Comparison of ENCODE assay signal across 8 cellular contexts in the genomic region with DNA sequence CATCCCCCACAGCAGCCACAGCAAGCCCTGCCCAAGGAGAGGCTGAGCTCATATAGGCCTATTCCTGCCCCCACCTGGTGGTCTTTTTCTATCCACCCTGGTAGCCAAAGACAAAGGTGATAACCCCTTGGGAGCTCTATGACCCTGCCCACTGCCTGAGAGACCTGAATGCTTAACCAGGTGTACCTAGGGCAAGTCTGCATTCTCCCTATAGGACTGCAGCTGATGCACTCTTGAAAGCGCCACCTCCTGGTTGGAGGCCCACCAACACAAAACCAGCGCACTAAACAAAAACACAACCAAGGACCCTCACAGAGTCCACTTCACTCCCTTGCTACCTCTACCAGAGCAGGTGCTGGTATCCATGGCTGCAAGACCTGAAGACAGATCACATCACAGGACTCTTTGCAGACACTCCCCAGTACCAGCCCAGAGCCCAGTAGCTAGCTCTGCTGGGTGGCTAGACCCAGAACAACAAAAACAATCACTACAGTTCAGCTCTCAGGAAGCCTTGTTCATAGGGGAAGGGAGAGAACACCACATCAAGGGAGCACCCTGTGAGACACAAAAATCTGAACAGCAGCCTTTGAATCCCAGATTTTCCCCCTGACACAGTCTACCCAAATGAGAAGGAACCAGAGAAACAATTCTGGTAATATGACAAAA.
DNase-seq lines count a peak whose midpoint lies in the region; ATAC-seq, FAIRE-seq and TF ChIP-seq lines count a peak whose summit lies in the region.
"Not testable (repeated sequence)": the region's sequence is repeated elsewhere in the genome, so short reads cannot be mapped to it uniquely, and the experiment has no call there.

No MANE protein-coding gene starts in this region.

- DNase-seq in DND-41 = peak; percentile 29
- not testable (repeated sequence) for DNase-seq in GM13977 (ENCODE audit: low spot score); GM12878 (ENCODE audit: low read depth, low spot score); HepG2 (ENCODE audit: low spot score); type B pancreatic cell (ENCODE audit: extremely low spot score, unreplicated experiment)
- DNase-seq in NAMALWA (ENCODE audit: low spot score) = peak; percentile 46
- DNase-seq in SK-MEL-5 (ENCODE audit: low read depth, low spot score) = peak; percentile 27
- peak; percentile 39 for DNase-seq in activated CD4-positive, alpha-beta memory T cell treated with anti-CD3 and anti-CD28 coated beads for 36 hours

- H3K79me2 ChIP-seq in DND-41 (ENCODE audit: insufficient read depth, low read length); GM12878 (ENCODE audit: control insufficient read depth, insufficient read depth, low read length); HepG2 (ENCODE audit: insufficient read depth, low read length): not testable (repeated sequence)

- H3K4me3 ChIP-seq in DND-41 (ENCODE audit: low read depth in 1 of 2, low read length in 2 of 2); GM12878; HepG2 (replicated peaks in 1 of 3; ENCODE audit: insufficient read depth in 1 of 3, low read depth in 2 of 3, low read length in 3 of 3): not testable (repeated sequence)

- H3K27me3 Mint-ChIP-seq in activated CD4-positive, alpha-beta memory T cell treated with anti-CD3 and anti-CD28 coated beads for 36 hours; type B pancreatic cell: not testable (repeated sequence)

- CTCF ChIA-PET in activated CD4-positive, alpha-beta memory T cell treated with anti-CD3 and anti-CD28 coated beads for 36 hours (lab: Charles Lee) = interaction anchor here (0.8 to 1.7 kb wide), 7 partner anchors 8 to 78 kb away, joined by 3 to 5 read pairs (median 3); no protein-coding TSS in a partner anchor
- CTCF ChIA-PET in GM12878 (lab: Yijun Ruan, JAX) (interaction anchor here (0.7 to 3.0 kb wide), 15 partner anchors 9 to 89 kb away, joined by 3 to 14 read pairs (median 5); a partner anchor contains a TSS), HepG2 (lab: Yijun Ruan, JAX; ENCODE audit: low intra/inter-chr PET ratio, low total read pairs) (interaction anchor here (1.1 kb wide), 1 partner anchor 130 kb away, joined by 3 read pairs; no protein-coding TSS in a partner anchor)

- not testable (repeated sequence) for H3K4me3 Mint-ChIP-seq in activated CD4-positive, alpha-beta memory T cell treated with anti-CD3 and anti-CD28 coated beads for 36 hours; type B pancreatic cell

- POLR2A ChIA-PET in activated CD4-positive, alpha-beta memory T cell treated with anti-CD3 and anti-CD28 coated beads for 36 hours (lab: Charles Lee) = interaction anchor here (1.1 kb wide), 1 partner anchor 11 kb away, joined by 4 read pairs; no protein-coding TSS in a partner anchor
- POLR2A ChIA-PET in GM12878 (lab: Charles Lee) = interaction anchor here (1.4 kb wide), 1 partner anchor 12 kb away, joined by 3 read pairs; no protein-coding TSS in a partner anchor
- POLR2A ChIA-PET in HepG2 (lab: Yijun Ruan, JAX) = not testable (repeated sequence)

- H3K4me2 ChIP-seq in DND-41 (ENCODE audit: insufficient read depth, low read length); GM12878 (ENCODE audit: control insufficient read depth, insufficient read depth); HepG2 (ENCODE audit: low read depth, low read length): not testable (repeated sequence)

- TF ChIP-seq CTCF in DND-41 (IDR thresholded peaks at IDR 0.05; ENCODE audit: borderline replicate concordance, extremely low read depth, low read length, poor library complexity, severe bottlenecking) (peak; percentile 46), GM13977 (IDR thresholded peaks at IDR 0.05; ENCODE audit: extremely low read depth, insufficient read depth, missing control alignments) (peak; percentile 41), GM12878 (IDR thresholded peaks at IDR 0.05 in 2 of 3, conservative IDR thresholded peaks at IDR 0.05 in 1 of 3; ENCODE audit: control insufficient read depth in 2 of 3, extremely low read depth in 1 of 3, insufficient read depth in 1 of 3, low read depth in 3 of 3, low read length in 3 of 3) (peak in 2 of 3 experiments; percentile 4 to 23; a peak in 1 of 6 replicates), HepG2 (CRISPR knock-in tag; IDR thresholded peaks at IDR 0.05) (peak; percentile 53), type B pancreatic cell (conservative IDR thresholded peaks at IDR 0.05) (peak; percentile 30)

- SMC1A ChIA-PET in GM12878 (lab: Charles Lee; ENCODE audit: uncharacterized antibody, unreplicated experiment) = interaction anchor here (0.7 to 3.3 kb wide), 13 partner anchors 8 to 197 kb away, joined by 3 to 47 read pairs (median 5); no protein-coding TSS in a partner anchor

- not testable (repeated sequence) for TF ChIP-seq EP300 in GM12878 (IDR thresholded peaks at IDR 0.05; ENCODE audit: borderline replicate concordance in 1 of 2, control insufficient read depth in 1 of 2, low read depth in 2 of 2, low read length in 2 of 2); HepG2 (IDR thresholded peaks at IDR 0.05; ENCODE audit: low read depth in 2 of 2, low read length in 2 of 2); HepG2 (CRISPR knock-in tag; IDR thresholded peaks at IDR 0.05; ENCODE audit: borderline replicate concordance)

- H3K27me3 ChIP-seq in DND-41 (ENCODE audit: insufficient read depth, low read length, poor library complexity); GM12878 (replicated peaks in 1 of 2; ENCODE audit: control insufficient read depth in 2 of 2, insufficient read depth in 2 of 2, low read length in 1 of 2); HepG2 (ENCODE audit: control insufficient read depth in 1 of 2, insufficient read depth in 2 of 2, low read length in 2 of 2): not testable (repeated sequence)

- not testable (repeated sequence) for H3K36me3 ChIP-seq in DND-41 (ENCODE audit: insufficient read depth, low read length); GM12878 (ENCODE audit: control insufficient read depth in 2 of 2, insufficient read depth in 2 of 2, low read length in 1 of 2); HepG2 (replicated peaks in 1 of 2; ENCODE audit: control insufficient read depth in 1 of 2, insufficient read depth in 2 of 2, low read length in 2 of 2)

- TF ChIP-seq POLR2A in GM12878 (IDR thresholded peaks at IDR 0.05; ENCODE audit: low read depth, low read length); HepG2 (IDR thresholded peaks at IDR 0.05; ENCODE audit: insufficient read depth in 1 of 2, low read depth in 2 of 2, low read length in 2 of 2): not testable (repeated sequence)

- H4K20me1 ChIP-seq in DND-41 (ENCODE audit: insufficient read depth, low read length); GM12878 (ENCODE audit: control insufficient read depth, insufficient read depth); HepG2 (ENCODE audit: insufficient read depth, low read length): not testable (repeated sequence)

- H3K9me3 ChIP-seq in DND-41 (ENCODE audit: insufficient read depth, low read length, severe bottlenecking); GM12878 (replicated peaks; ENCODE audit: control insufficient read depth, insufficient read depth, low read length); HepG2 (ENCODE audit: low read length): not testable (repeated sequence)

- in situ Hi-C loops in GM13977 (cut with MboI; ENCODE audit: low pct_unique_long_range_greater_than_20kb, low sequenced_read_pairs, unreplicated experiment); SK-MEL-5 (cut with HindIII; ENCODE audit: low pct_unique_long_range_greater_than_20kb, low sequenced_read_pairs); GM12878 (cut with MboI); HepG2 (cut with HindIII; ENCODE audit: extremely low pct_ligation_motif_present, low pct_unique_long_range_greater_than_20kb): not testable (repeated sequence)

- H3K4me1 Mint-ChIP-seq in activated CD4-positive, alpha-beta memory T cell treated with anti-CD3 and anti-CD28 coated beads for 36 hours (ENCODE audit: low read depth) = peaks cover 43% of the 10 kb centered on the region
- not testable (repeated sequence) for H3K4me1 Mint-ChIP-seq in type B pancreatic cell (ENCODE audit: unreplicated experiment)

- peak overlapping the region; percentile 23 for H3K27ac Mint-ChIP-seq in activated CD4-positive, alpha-beta memory T cell treated with anti-CD3 and anti-CD28 coated beads for 36 hours
- H3K27ac Mint-ChIP-seq in type B pancreatic cell = not testable (repeated sequence)

- H3K36me3 Mint-ChIP-seq in activated CD4-positive, alpha-beta memory T cell treated with anti-CD3 and anti-CD28 coated beads for 36 hours; type B pancreatic cell: not testable (repeated sequence)

- not testable (repeated sequence) for BruUV-seq in GM12878 (replicated peaks; lab: Mats Ljungman, UMichigan); HepG2 (replicated peaks; lab: Mats Ljungman, UMichigan)

- TF ChIP-seq RAD21 in GM12878 (IDR thresholded peaks at IDR 0.05; ENCODE audit: insufficient read depth, low read depth, low read length) = peak; percentile 29
- TF ChIP-seq RAD21 in HepG2 (CRISPR knock-in tag; IDR thresholded peaks at IDR 0.05) = not testable (repeated sequence)

- WGBS in GM12878 (ENCODE audit: insufficient coverage, insufficient replicate concordance, low lambda C conversion rate, missing lambda C conversion rate) = 71% methylated on average over 2 of the region's 2 CpGs
- 27% methylated on average over 2 of the region's 2 CpGs for WGBS in HepG2 (ENCODE audit: low lambda C conversion rate)

- not testable (repeated sequence) for H3K27ac ChIP-seq in DND-41 (ENCODE audit: low read length); GM12878 (ENCODE audit: control insufficient read depth, insufficient read depth); HepG2 (ENCODE audit: extremely low read length, insufficient read depth, low read length)

- H2AFZ ChIP-seq in DND-41 (ENCODE audit: low read depth, low read length); GM12878 (ENCODE audit: control insufficient read depth, low read depth, low read length); HepG2 (ENCODE audit: low read length): not testable (repeated sequence)

- RAD21 ChIA-PET in GM12878 (lab: Charles Lee; ENCODE audit: unreplicated experiment) = interaction anchor here (1.0 to 3.3 kb wide), 7 partner anchors 9 to 212 kb away, joined by 3 to 12 read pairs (median 8); no protein-coding TSS in a partner anchor

- ATAC-seq in DND-41 (ENCODE audit: insufficient read depth, low read depth) (0 out of 3 replicates have a peak, but pooled peaks have one; percentile 27), GM12878 (peak; percentile 77), HepG2 (peak; percentile 44; the same call in 1 of the 3 replicates)

- not testable (repeated sequence) for FAIRE-seq in GM12878 (lab: Jason Lieb, UNC); HepG2 (lab: Jason Lieb, UNC)

- intact Hi-C loops in activated CD4-positive, alpha-beta memory T cell treated with anti-CD3 and anti-CD28 coated beads for 36 hours (cut with micrococcal nuclease) = loop anchor here (10.0 kb wide), 1 partner anchor 54 kb away; no protein-coding TSS in a partner anchor
- intact Hi-C loops in GM12878 (cut with micrococcal nuclease; ENCODE audit: unreplicated experiment); HepG2 (cut with micrococcal nuclease; ENCODE audit: unreplicated experiment): not testable (repeated sequence)

- H3K4me1 ChIP-seq in DND-41 (ENCODE audit: insufficient read depth, low read length) = peaks cover 17% of the 10 kb centered on the region
- H3K4me1 ChIP-seq in GM12878 (ENCODE audit: control insufficient read depth, insufficient read depth, low read length); HepG2 (ENCODE audit: insufficient read depth, low read length): not testable (repeated sequence)

- not testable (repeated sequence) for H3K9me3 Mint-ChIP-seq in activated CD4-positive, alpha-beta memory T cell treated with anti-CD3 and anti-CD28 coated beads for 36 hours; type B pancreatic cell

- not testable (repeated sequence) for H3K9ac ChIP-seq in DND-41 (ENCODE audit: low read depth, low read length); GM12878 (ENCODE audit: control insufficient read depth, insufficient read depth, low read length); HepG2 (ENCODE audit: insufficient read depth, low read depth, low read length)

Comparison
In these comparisons a context has a peak if more than half of its experiments do, and no peak if none do; other contexts are left out.
1. ATAC-seq: peak in every context shown above with its lines; median percentile 77 in GM12878; 44 in HepG2; 27 in DND-41.